ENCODE assay signal across 11 cellular contexts in the genomic region with DNA sequence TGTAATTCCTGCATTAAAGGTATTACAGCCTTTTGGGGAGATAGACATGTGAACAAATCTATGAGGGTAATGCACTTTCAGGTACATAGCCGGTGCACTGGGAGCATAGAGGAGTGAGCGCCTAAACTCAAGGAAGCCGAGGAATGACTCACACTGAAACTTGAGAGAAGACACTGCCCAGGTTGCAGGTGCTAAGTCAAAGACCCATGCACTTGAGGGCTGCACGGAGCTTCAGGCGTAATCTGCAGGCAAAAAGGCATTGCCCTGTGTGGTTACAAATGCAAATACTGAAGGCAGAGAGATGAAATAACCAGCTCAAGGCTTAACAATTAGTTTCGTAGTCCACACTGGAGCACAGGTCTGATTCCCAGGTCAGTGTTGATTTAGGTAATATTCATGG. TPM values are rescaled to one million over a fixed set of nuclear protein-coding genes. Genes with fewer than 3 reads are reported as not detected.
DNase-seq lines count a peak whose midpoint lies in the region; ATAC-seq and TF ChIP-seq lines count a peak whose summit lies in the region.
"Had no signal": no experiment of that assay in that cellular context is flagged by ENCODE, and none has a peak within 500 bp of the region (broad histone marks: within the 10 kb centered on the region; RNA-seq: fewer than 3 reads in every experiment).

No MANE protein-coding gene starts in this region.

- no peak for TF ChIP-seq POLR2A in tibial nerve (IDR thresholded peaks at IDR 0.05)

- H2AFZ ChIP-seq in Karpas-422 (ENCODE audit: low read length), result peak overlapping the region; percentile 44

- no peaks in the 10 kb centered on the region for H4K20me1 ChIP-seq in Karpas-422 (ENCODE audit: insufficient read depth, low read depth, low read length)

- 73 to 90% methylated on average over 6 of the region's 6 CpGs for WGBS in tibial nerve, 2 donors

- H3K36me3 ChIP-seq in GM06990 (ENCODE audit: control insufficient read depth, insufficient read depth, low read length) (no peaks in the 10 kb centered on the region), Karpas-422 (ENCODE audit: insufficient read depth, low read length) (no peaks in the 10 kb centered on the region), tibial nerve (no peaks in the 10 kb centered on the region), SJCRH30 (no peaks in the 10 kb centered on the region)

- peaks cover 47% of the 10 kb centered on the region for H3K4me1 ChIP-seq in Karpas-422 (ENCODE audit: low read length)
- no peaks in the 10 kb centered on the region for H3K4me1 ChIP-seq in tibial nerve
- H3K4me1 ChIP-seq in SJCRH30, result peaks cover 29% of the 10 kb centered on the region

- TF ChIP-seq CTCF in GM06990 (IDR thresholded peaks at IDR 0.05; ENCODE audit: insufficient read depth, low read length, poor library complexity, severe bottlenecking), result no peak
- no peak for TF ChIP-seq CTCF in tibial nerve (IDR thresholded peaks at IDR 0.05)

- H3K9ac ChIP-seq in Karpas-422 (ENCODE audit: low read length), result peak overlapping the region; percentile 37

- peak; percentile 56 for DNase-seq in GM06990 (ENCODE audit: extremely low read depth, insufficient read length)
- DNase-seq in Karpas-422, result peak; percentile 89
- DNase-seq in tibial nerve (ENCODE audit: low spot score in 2 of 2), result no peak
- DNase-seq in SJCRH30, result no peak
- no peak for DNase-seq in iPS-NIHi11 (ENCODE audit: low spot score)
- no peak for DNase-seq in MV-4-11 (lab: John Stamatoyannopoulos, UW)
- DNase-seq: CD8-positive, alpha-beta T cell; NCI-H2029; stimulated activated naive B cell treated with anti-CD40 and anti-IgM and Interleukin-4, amounts not matched to agents 10 μg/mL and 1 μg/mL and 100 μg/mL, for 72 hours had no signal

- TF ChIP-seq EP300 in tibial nerve (IDR thresholded peaks at IDR 0.05), result no peak

- H3K27ac ChIP-seq in Karpas-422 (ENCODE audit: low read length), result peak overlapping the region; percentile 67
- no peak overlapping the region for H3K27ac ChIP-seq in tibial nerve
- no peak overlapping the region for H3K27ac ChIP-seq in SJCRH30

- no peaks in the 10 kb centered on the region for H3K27me3 ChIP-seq in GM06990 (replicated peaks; ENCODE audit: control insufficient read depth, insufficient read depth, low read length)
- no peaks in the 10 kb centered on the region for H3K27me3 ChIP-seq in Karpas-422 (ENCODE audit: low read length)
- no peaks in the 10 kb centered on the region for H3K27me3 ChIP-seq in tibial nerve
- no peaks in the 10 kb centered on the region for H3K27me3 ChIP-seq in SJCRH30

- ATAC-seq in GM19035 (IDR thresholded peaks at IDR 0.05; ENCODE audit: unreplicated experiment) (peak; percentile 94), HG02763 (IDR thresholded peaks at IDR 0.05; ENCODE audit: unreplicated experiment) (peak; percentile 86)
- ATAC-seq: CD8-positive, alpha-beta T cell; stimulated activated naive B cell treated with anti-CD40 and anti-IgM and Interleukin-4, amounts not matched to agents 10 μg/mL and 1 μg/mL and 100 μg/mL, for 72 hours had no signal

- no peaks in the 10 kb centered on the region for H3K79me2 ChIP-seq in Karpas-422 (ENCODE audit: low read length)

- H3K4me3 ChIP-seq in GM06990 (replicated peaks; ENCODE audit: low read depth, low read length), result no peak overlapping the region
- H3K4me3 ChIP-seq in Karpas-422 (ENCODE audit: low read length), result peak overlapping the region; percentile 47
- H3K4me3 ChIP-seq in tibial nerve, result no peak overlapping the region
- no peak overlapping the region for H3K4me3 ChIP-seq in SJCRH30

- H3K9me3 ChIP-seq in Karpas-422 (ENCODE audit: low read length) (peaks cover 3% of the 10 kb centered on the region; the same call in 1 of the 2 replicates), tibial nerve (no peaks in the 10 kb centered on the region), SJCRH30 (replicated peaks) (no peaks in the 10 kb centered on the region)

- H3K4me2 ChIP-seq in Karpas-422 (ENCODE audit: low read depth, low read length, poor library complexity, severe bottlenecking), result peak overlapping the region; percentile 72

- no peaks in the 10 kb centered on the region for H3K9me2 ChIP-seq in Karpas-422 (replicated peaks; ENCODE audit: insufficient read depth, low read length)

RNA-seq across cellular contexts. Expression of gene OSBPL3, which starts 51.0 kb away (rescaled TPM):
- total RNA-seq in Karpas-422 (2014; rRNA removed; shearing (Covaris generic); ENCODE audit: low replicate concordance), result 120 and 149 TPM in 2 replicates
- total RNA-seq in tibial nerve, result 1 to 10 TPM; 1.6 to 7.3 (median 5.3) TPM
- 26.1 and 32.8 TPM in 2 replicates for total RNA-seq in SJCRH30 (2014; rRNA removed; shearing (Covaris generic))

Comparison
In these comparisons a context has a peak if more than half of its experiments do, and no peak if none do; other contexts are left out.
1. DNase-seq: peak in GM06990 (single experiment) and Karpas-422 (single experiment); none in tibial nerve (0 of 2), SJCRH30 (0 of 2), iPS-NIHi11 (single experiment) and MV-4-11 (single experiment).